8 cellular contexts compared by ENCODE assay signal in genomic region chr17:35568561-35568960, GRCh38. TPM values are rescaled to one million over a fixed set of nuclear protein-coding genes. Genes with fewer than 3 reads are reported as not detected.
DNase-seq lines count a peak whose midpoint lies in the region; ATAC-seq and TF ChIP-seq lines count a peak whose summit lies in the region.

No MANE protein-coding gene starts in this region.

- H3K4me3 Mint-ChIP-seq in WTC11 = peak overlapping the region; percentile 97
- H3K4me3 Mint-ChIP-seq in endodermal cell = peak overlapping the region; percentile 92
- H3K4me3 Mint-ChIP-seq in nephron = peak overlapping the region; percentile 92 to 95 (median 95)

- no peaks in the 10 kb centered on the region for H3K4me1 ChIP-seq in endodermal cell (ENCODE audit: control insufficient read depth, insufficient read depth, low read length)

- H3K4me3 ChIP-seq in HFF-Myc (replicated peaks; ENCODE audit: low read depth, low read length) (peak overlapping the region; percentile 97), endodermal cell (ENCODE audit: low read length) (peak overlapping the region; percentile 97)

- DNase-seq in AG20443 (ENCODE audit: low spot score) = peak; percentile 61
- no peak for DNase-seq in HFF-Myc (ENCODE audit: extremely low read depth, low read depth)
- no peak for DNase-seq in WTC11 (ENCODE audit: low spot score)
- peak; percentile 63 for DNase-seq in endodermal cell
- DNase-seq in NCI-H1417 (lab: John Stamatoyannopoulos, UW) = no peak

- H3K27me3 Mint-ChIP-seq in WTC11 (ENCODE audit: low read depth) (peaks cover 35% of the 10 kb centered on the region), endodermal cell (ENCODE audit: insufficient read depth) (peaks cover 35% of the 10 kb centered on the region), nephron (ENCODE audit: low read depth) (peaks cover 8% of the 10 kb centered on the region)

- CTCF ChIA-PET in WTC11 (lab: Charles Lee) = interaction anchor here (0.8 to 1.5 kb wide), 3 partner anchors 10 to 196 kb away, joined by 4 to 7 read pairs (median 6); partner anchors contain the start of gene PEX12

- POLR2A ChIA-PET in WTC11 (lab: Charles Lee) = interaction anchor here (0.6 to 2.4 kb wide), 2 partner anchors 10 to 130 kb away, joined by 3 to 13 read pairs; partner anchors contain the start of gene PEX12

- H3K27ac ChIP-seq in endodermal cell (ENCODE audit: low read depth, low read length) = no peak overlapping the region

- peaks cover 8% of the 10 kb centered on the region for H3K36me3 ChIP-seq in endodermal cell (ENCODE audit: control insufficient read depth, insufficient read depth, low read length)

- H3K9me3 Mint-ChIP-seq in WTC11 (no peaks in the 10 kb centered on the region), endodermal cell (no peaks in the 10 kb centered on the region), nephron (no peaks in the 10 kb centered on the region)

- WGBS in endodermal cell (ENCODE audit: insufficient coverage in 1 of 2, insufficient read length in 1 of 2), 2 experiments = 22 to 31% methylated on average over 14 to 15 of the region's 15 CpGs

- TF ChIP-seq CTCF in HFF-Myc (IDR thresholded peaks at IDR 0.05; ENCODE audit: low read depth, low read length, missing control alignments) = no peak
- TF ChIP-seq CTCF in WTC11 (IDR thresholded peaks at IDR 0.05) = no peak
- no peak for TF ChIP-seq CTCF in endodermal cell (conservative IDR thresholded peaks at IDR 0.05)
- no peak for TF ChIP-seq CTCF in nephron (IDR thresholded peaks at IDR 0.05; ENCODE audit: unreplicated experiment in 3 of 3)

- peak; percentile 7; the same call in 1 of the 2 replicates for ATAC-seq in WTC11
- ATAC-seq in HG03025 (IDR thresholded peaks at IDR 0.05; ENCODE audit: low FRiP score, unreplicated experiment) = no peak
- ATAC-seq in HG02885 (IDR thresholded peaks at IDR 0.05; ENCODE audit: poor library complexity, unreplicated experiment) = no peak

- peak overlapping the region; percentile 85 for H3K9ac ChIP-seq in endodermal cell (ENCODE audit: extremely low read depth, low read length, poor library complexity, severe bottlenecking)

- H3K36me3 Mint-ChIP-seq in WTC11 = no peaks in the 10 kb centered on the region
- peaks cover 1% of the 10 kb centered on the region for H3K36me3 Mint-ChIP-seq in endodermal cell (ENCODE audit: low read depth)
- H3K36me3 Mint-ChIP-seq in nephron (ENCODE audit: low read depth) = peaks cover 3% of the 10 kb centered on the region

- H3K4me1 Mint-ChIP-seq in WTC11 (peaks cover 13% of the 10 kb centered on the region), endodermal cell (peaks cover 13% of the 10 kb centered on the region), nephron (peaks cover 27% of the 10 kb centered on the region)

- peaks cover 35% of the 10 kb centered on the region for H3K27me3 ChIP-seq in endodermal cell (ENCODE audit: control insufficient read depth, insufficient read depth, low read length, poor library complexity, severe bottlenecking)

- H3K27ac Mint-ChIP-seq in WTC11 = peak overlapping the region; percentile 92
- peak overlapping the region; percentile 99 for H3K27ac Mint-ChIP-seq in endodermal cell
- peak overlapping the region; percentile 95 to 97 (median 96) for H3K27ac Mint-ChIP-seq in nephron

- H3K9me3 ChIP-seq in endodermal cell (ENCODE audit: control insufficient read depth, low read length) = no peaks in the 10 kb centered on the region

TF ChIP-seq in WTC11, 78 proteins besides CTCF, POLR2A, EP300 and RAD21:
- TF ChIP-seq FOXK1 (CRISPR knock-in tag; IDR thresholded peaks at IDR 0.05) (no peak), GRHL2 (CRISPR knock-in tag; IDR thresholded peaks at IDR 0.05; ENCODE audit: insufficient replicate concordance, severe bottlenecking) (no peak), E2F1 (CRISPR knock-in tag; IDR thresholded peaks at IDR 0.05) (no peak), EMX1 (CRISPR knock-in tag; IDR thresholded peaks at IDR 0.05) (no peak), MXD4 (CRISPR knock-in tag; IDR thresholded peaks at IDR 0.05; ENCODE audit: borderline replicate concordance) (no peak)

RNA-seq across cellular contexts. Expression of gene SLFN14, which starts 7.9 kb away (rescaled TPM):
- total RNA-seq in WTC11 (2021) (not detected in 3 replicates), endodermal cell (not detected)
- polyA plus RNA-seq in endodermal cell (2013, experiment 1 of 2) = not detected
- not detected for polyA plus RNA-seq in endodermal cell (2013, experiment 2 of 2)

RNA-seq across cellular contexts. Expression of gene PEX12, which starts 9.8 kb away (rescaled TPM):
- total RNA-seq in WTC11 (2021) (4.7 to 6.5 TPM (median 5.2 TPM) in 3 replicates), endodermal cell (1 to 10 TPM; 4.0 to 4.8 TPM)
- 6.7 TPM for polyA plus RNA-seq in endodermal cell (2013, experiment 1 of 2)
- 5.6 TPM for polyA plus RNA-seq in endodermal cell (2013, experiment 2 of 2)

RNA-seq across cellular contexts. Expression of gene AP2B1, which starts 18.6 kb away (rescaled TPM):
- total RNA-seq in WTC11 (2021) (195 to 212 TPM (median 201 TPM) in 3 replicates), endodermal cell (100 to 1,000 TPM; 255 to 258 TPM)
- polyA plus RNA-seq in endodermal cell (2013, experiment 1 of 2) = 150 TPM
- 143 TPM for polyA plus RNA-seq in endodermal cell (2013, experiment 2 of 2)

RNA-seq across cellular contexts. Expression of gene SLFN12L, which starts 31.1 kb away (rescaled TPM):
- 0.07 to 0.16 TPM (median 0.13 TPM) in 3 replicates for total RNA-seq in WTC11 (2021)
- not detected for total RNA-seq in endodermal cell
- polyA plus RNA-seq in endodermal cell (2013, experiment 1 of 2) = not detected
- not detected for polyA plus RNA-seq in endodermal cell (2013, experiment 2 of 2)

Comparison
In these comparisons a context has a peak if more than half of its experiments do, and no peak if none do; other contexts are left out.
1. DNase-seq: peak in AG20443 (single experiment) and endodermal cell (single experiment); none in HFF-Myc (single experiment), WTC11 (single experiment) and NCI-H1417 (0 of 3).
2. Peak in every context shown above with its lines, with median percentiles within 50 percentile points of each other: H3K27ac Mint-ChIP-seq and H3K4me3 Mint-ChIP-seq.